In genomic region chr2:172993924-172994717, GRCh38 we compare ENCODE assay signal across 28 cellular contexts.
"Had no signal": no experiment of that assay in that cellular context is flagged by ENCODE, and none has a peak within 500 bp of the region (broad histone marks: within the 10 kb centered on the region; RNA-seq: fewer than 3 reads in every experiment).

No MANE protein-coding gene starts in this region.

- H3K4me3 ChIP-seq: cardiac muscle cell, coronary artery, dorsolateral prefrontal cortex, gastrocnemius medialis, hepatocyte, neural progenitor cell, psoas muscle, suprapubic skin, tibial artery had no signal

- DNase-seq: activated CD4-positive, alpha-beta T cell treated with anti-CD3 and anti-CD28 coated beads for 36 hours; activated CD4-positive, CD25-positive, alpha-beta regulatory T cell; activated naive CD4-positive, alpha-beta T cell; activated T-cell treated with anti-CD3 and anti-CD28 coated beads for 4 hours; activated T-cell treated with anti-CD3 and anti-CD28 coated beads, Interleukin-2, amount 50 U/mL, for 72 hours; aorta; dorsolateral prefrontal cortex; effector memory CD4-positive, alpha-beta T cell; gastrocnemius medialis; islet precursor cell; left cardiac atrium; mammary epithelial cell; midbrain; naive thymus-derived CD4-positive, alpha-beta T cell; occipital lobe; psoas muscle; stimulated activated CD4-positive, alpha-beta T cell treated with anti-CD3 and anti-CD28 coated beads, Interleukin-15, amount 100 ng/mL, for 24 hours; stimulated activated CD4-positive, alpha-beta T cell treated with anti-CD3 and anti-CD28 coated beads, Interleukin-2, amount 100 ng/mL, for 24 hours; stimulated activated naive CD4-positive, alpha-beta T cell; tibial artery had no signal

- H3K4me1 ChIP-seq: neural progenitor cell, parathyroid adenoma had no signal

- H3K27me3 ChIP-seq: cardiac muscle cell, dorsolateral prefrontal cortex, gastrocnemius medialis, hepatocyte, neural progenitor cell, suprapubic skin, tibial artery had no signal

- H3K9me3 ChIP-seq: gastrocnemius medialis, psoas muscle, suprapubic skin, tibial artery had no signal

- H3K36me3 ChIP-seq: cardiac muscle cell, gastrocnemius medialis, neural progenitor cell, suprapubic skin, tibial artery had no signal

- H3K4me3 Mint-ChIP-seq: activated CD4-positive, alpha-beta T cell treated with anti-CD3 and anti-CD28 coated beads for 36 hours; activated naive CD8-positive, alpha-beta T cell; activated T-cell treated with anti-CD3 and anti-CD28 coated beads, Interleukin-2, amount 50 U/mL, for 72 hours; brain; naive thymus-derived CD4-positive, alpha-beta T cell; neural progenitor cell had no signal

- H3K27ac ChIP-seq: cardiac muscle cell, coronary artery, gastrocnemius medialis, hepatocyte, neural progenitor cell, parathyroid adenoma, psoas muscle, suprapubic skin, tibial artery had no signal

- H3K4me1 Mint-ChIP-seq: activated CD4-positive, alpha-beta T cell treated with anti-CD3 and anti-CD28 coated beads for 36 hours had no signal

- H3K36me3 Mint-ChIP-seq: activated naive CD8-positive, alpha-beta T cell; neural progenitor cell had no signal

- H3K27ac Mint-ChIP-seq: activated CD4-positive, alpha-beta T cell treated with anti-CD3 and anti-CD28 coated beads for 36 hours; activated naive CD8-positive, alpha-beta T cell; activated T-cell treated with anti-CD3 and anti-CD28 coated beads, Interleukin-2, amount 50 U/mL, for 72 hours; brain; naive thymus-derived CD4-positive, alpha-beta T cell; neural progenitor cell had no signal

- ATAC-seq: activated CD4-positive, alpha-beta T cell treated with anti-CD3 and anti-CD28 coated beads for 36 hours; activated T-cell treated with anti-CD3 and anti-CD28 coated beads, Interleukin-2, amount 50 U/mL, for 72 hours; gastrocnemius medialis; left cardiac atrium; naive thymus-derived CD4-positive, alpha-beta T cell; psoas muscle had no signal

- H3K9me3 Mint-ChIP-seq: activated T-cell treated with anti-CD3 and anti-CD28 coated beads, Interleukin-2, amount 50 U/mL, for 72 hours; brain; neural progenitor cell had no signal
